Comparison of ENCODE assay signal across 14 cellular contexts in the genomic region with DNA sequence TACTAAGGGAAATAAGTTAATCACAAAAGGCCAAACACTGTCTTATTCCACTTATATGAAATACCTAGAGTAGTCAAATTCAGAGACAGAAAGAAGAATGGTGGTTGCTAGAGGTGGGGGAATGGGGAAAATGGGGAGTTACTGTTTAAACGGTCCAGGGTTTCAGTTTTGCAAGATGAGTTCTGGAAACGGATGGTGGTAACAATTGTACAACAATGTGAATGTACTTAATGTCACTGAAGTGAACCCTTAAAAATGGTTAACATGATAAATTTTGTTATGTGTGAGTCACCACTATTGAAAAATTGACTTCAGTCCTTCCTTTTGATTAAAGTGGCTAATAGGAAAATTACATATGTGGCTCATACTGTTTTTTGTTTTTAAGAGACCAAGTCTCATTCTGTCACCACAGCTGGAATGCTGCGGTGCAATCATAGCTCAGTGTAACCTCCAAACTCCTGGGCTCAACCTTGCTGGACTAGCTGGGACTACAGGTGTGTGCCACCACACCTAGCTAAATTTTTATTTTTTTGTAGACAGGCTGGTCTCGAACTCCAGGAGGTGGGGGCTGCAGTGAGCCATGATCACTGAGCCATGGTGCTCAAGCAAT. TPM values are rescaled to one million over a fixed set of nuclear protein-coding genes. Genes with fewer than 3 reads are reported as not detected.
DNase-seq lines count a peak whose midpoint lies in the region; ATAC-seq and TF ChIP-seq lines count a peak whose summit lies in the region.
"Had no signal": no experiment of that assay in that cellular context is flagged by ENCODE, and none has a peak within 500 bp of the region (broad histone marks: within the 10 kb centered on the region; RNA-seq: fewer than 3 reads in every experiment).

No MANE protein-coding gene starts in this region.

- H3K27me3 ChIP-seq in DOHH2 (ENCODE audit: control insufficient read depth, low read length) (no peaks in the 10 kb centered on the region), mesendoderm (ENCODE audit: insufficient read depth, low read length, poor library complexity) (no peaks in the 10 kb centered on the region)
- H3K27me3 ChIP-seq: right atrium auricular region, tibial nerve had no signal

- ATAC-seq in GM18870 (IDR thresholded peaks at IDR 0.05; ENCODE audit: unreplicated experiment) (peak; percentile 51), HG02840 (IDR thresholded peaks at IDR 0.05; ENCODE audit: low FRiP score, unreplicated experiment) (peak; percentile 49), GM18505 (IDR thresholded peaks at IDR 0.05; ENCODE audit: unreplicated experiment) (no peak)
- ATAC-seq: HCT116 had no signal

- no peak for TF ChIP-seq POLR2A in GM18505 (IDR thresholded peaks at IDR 0.05; ENCODE audit: borderline replicate concordance, extremely low read depth, insufficient read depth, insufficient read length)

- no peak overlapping the region for H2BK15ac ChIP-seq in mesendoderm (replicated peaks; ENCODE audit: low read depth)

- no peak overlapping the region for H3K9ac ChIP-seq in mesendoderm (ENCODE audit: low read length)

- no peak overlapping the region for H3K4ac ChIP-seq in mesendoderm (ENCODE audit: low read depth, low read length)

- peak overlapping the region; percentile 22 for H3K4me3 Mint-ChIP-seq in activated naive CD8-positive, alpha-beta T cell

- no peak overlapping the region for H4K5ac ChIP-seq in mesendoderm (ENCODE audit: low read length)

- H2BK5ac ChIP-seq in mesendoderm (ENCODE audit: low read length) = no peak overlapping the region

- peaks cover 3% of the 10 kb centered on the region; the same call in 1 of the 2 replicates for H3K36me3 ChIP-seq in DOHH2 (ENCODE audit: control insufficient read depth, low read length)
- no peaks in the 10 kb centered on the region for H3K36me3 ChIP-seq in mesendoderm (ENCODE audit: control insufficient read depth, insufficient read depth, low read length)
- H3K36me3 ChIP-seq: right atrium auricular region, tibial nerve had no signal

- H3K23ac ChIP-seq in mesendoderm (ENCODE audit: low read length) = no peak overlapping the region

- H3F3A ChIP-seq in DOHH2 (ENCODE audit: control insufficient read depth, insufficient read depth) = no peaks in the 10 kb centered on the region

- H3K4me3 ChIP-seq in DOHH2 (ENCODE audit: low read length) = no peak overlapping the region
- no peak overlapping the region for H3K4me3 ChIP-seq in mesendoderm (ENCODE audit: low read length)
- H3K4me3 ChIP-seq: right atrium auricular region, tibial nerve had no signal

- no peak overlapping the region for H4K8ac ChIP-seq in mesendoderm (ENCODE audit: low read depth, low read length)

- no peak overlapping the region for H2AK5ac ChIP-seq in mesendoderm (ENCODE audit: low read length)

- no peaks in the 10 kb centered on the region for H3K9me3 ChIP-seq in DOHH2 (ENCODE audit: control insufficient read depth, insufficient read depth, low read length)
- H3K9me3 ChIP-seq: right atrium auricular region, tibial nerve had no signal

- peaks cover 3% of the 10 kb centered on the region for H3K36me3 Mint-ChIP-seq in activated naive CD8-positive, alpha-beta T cell

- H3K18ac ChIP-seq in mesendoderm (ENCODE audit: low read length) = no peak overlapping the region

- no peak overlapping the region for H3K56ac ChIP-seq in mesendoderm (ENCODE audit: low read length)

- no peaks in the 10 kb centered on the region for H3K79me1 ChIP-seq in mesendoderm (ENCODE audit: low read length)

- peaks cover 100% of the 10 kb centered on the region for H3K79me2 ChIP-seq in DOHH2 (ENCODE audit: control insufficient read depth, low read length)
- H3K79me2 ChIP-seq in mesendoderm (ENCODE audit: control insufficient read depth, insufficient read depth, low read length) = peaks cover 89% of the 10 kb centered on the region

- H3K4me1 ChIP-seq in DOHH2 (ENCODE audit: control insufficient read depth, low read length) (peaks cover 89% of the 10 kb centered on the region), mesendoderm (ENCODE audit: control insufficient read depth, low read depth, low read length) (no peaks in the 10 kb centered on the region)

- H3K27me3 Mint-ChIP-seq in activated naive CD8-positive, alpha-beta T cell = no peaks in the 10 kb centered on the region

- H3K27ac ChIP-seq in DOHH2 (ENCODE audit: low read depth, low read length) (no peak overlapping the region), mesendoderm (ENCODE audit: low read depth, low read length) (no peak overlapping the region)
- H3K27ac ChIP-seq: right atrium auricular region, tibial nerve had no signal

- no peak for TF ChIP-seq CTCF in DOHH2 (IDR thresholded peaks at IDR 0.05; ENCODE audit: low read depth, low read length, poor library complexity, severe bottlenecking)

- no peak overlapping the region for H2BK120ac ChIP-seq in mesendoderm (ENCODE audit: low read depth, low read length)

- WGBS in mesendoderm (ENCODE audit: extremely low coverage, insufficient coverage, low lambda C conversion rate) = no CpG with 5 or more reads among the region's 4 CpGs

- H3K4me1 Mint-ChIP-seq in activated naive CD8-positive, alpha-beta T cell (ENCODE audit: low read depth) = peaks cover 84% of the 10 kb centered on the region

- H3K27ac Mint-ChIP-seq in activated naive CD8-positive, alpha-beta T cell = peak overlapping the region; percentile 62

- H3K9me3 Mint-ChIP-seq in activated naive CD8-positive, alpha-beta T cell (ENCODE audit: low read depth) = no peaks in the 10 kb centered on the region

- DNase-seq in mesendoderm (no peak), NCI-H526 treated with DMSO at 0.1 percent for 48 hours (lab: John Stamatoyannopoulos, UW) (no peak), HuH-7 (ENCODE audit: low spot score) (no peak)
- DNase-seq: activated CD8-positive, alpha-beta memory T cell treated with anti-CD3 and anti-CD28 coated beads, Interleukin-2, amount 50 U/mL, for 4 hours; cerebellar nuclear complex; NCI-H187 had no signal

- peak overlapping the region; percentile 4 for H3K4me2 ChIP-seq in DOHH2 (ENCODE audit: low read length)
- H3K4me2 ChIP-seq in mesendoderm (ENCODE audit: low read length) = no peak overlapping the region

- H3K9me2 ChIP-seq in DOHH2 (replicated peaks; ENCODE audit: control insufficient read depth, low read length) = no peaks in the 10 kb centered on the region

- H4K20me1 ChIP-seq in DOHH2 (ENCODE audit: control insufficient read depth, insufficient read depth, low read depth, low read length) = peaks cover 8% of the 10 kb centered on the region

RNA-seq across cellular contexts. Expression of gene UBQLN1, which starts 8.7 kb away (rescaled TPM):
- 92.4 TPM for polyA plus RNA-seq in mesendoderm (2013, experiment 1 of 2)
- 94.3 TPM for polyA plus RNA-seq in mesendoderm (2013, experiment 2 of 2)
